In genomic region chr1:231487019-231487418, GRCh38 we compare ENCODE assay signal across 18 cellular contexts. TPM values are rescaled to one million over a fixed set of nuclear protein-coding genes. Genes with fewer than 3 reads are reported as not detected.
DNase-seq lines count a peak whose midpoint lies in the region; ATAC-seq, FAIRE-seq and TF ChIP-seq lines count a peak whose summit lies in the region.
"Had no signal": no experiment of that assay in that cellular context is flagged by ENCODE, and none has a peak within 500 bp of the region (broad histone marks: within the 10 kb centered on the region; RNA-seq: fewer than 3 reads in every experiment).

No MANE protein-coding gene starts in this region.

- TF ChIP-seq POLR2A in IMR-90 (IDR thresholded peaks at IDR 0.05; ENCODE audit: low read depth, low read length) (no peak), GM12878 (IDR thresholded peaks at IDR 0.05; ENCODE audit: low read depth, low read length) (no peak)

- no peak for FAIRE-seq in GM12878 (lab: Jason Lieb, UNC)
- FAIRE-seq: endometrium had no signal

- TF ChIP-seq RAD21 in IMR-90 (IDR thresholded peaks at IDR 0.05; ENCODE audit: low read length), result no peak
- TF ChIP-seq RAD21 in GM12878 (IDR thresholded peaks at IDR 0.05; ENCODE audit: insufficient read depth, low read depth, low read length), result no peak

- intact Hi-C loops in IMR-90 (cut with micrococcal nuclease), result loop anchor here (10.0 kb wide), 1 partner anchor 52 kb away; no protein-coding TSS in a partner anchor
- intact Hi-C loops in GM12878 (cut with micrococcal nuclease; ENCODE audit: unreplicated experiment), result no loop called here

- no peak overlapping the region for H4K8ac ChIP-seq in IMR-90 (ENCODE audit: low read depth in 2 of 2, low read length in 2 of 2)

- no peak overlapping the region for H2BK120ac ChIP-seq in IMR-90 (ENCODE audit: low read depth, low read length)

- no peak overlapping the region for H3K27ac ChIP-seq in IMR-90 (ENCODE audit: insufficient read depth, low read length)
- no peak overlapping the region for H3K27ac ChIP-seq in GM12878 (ENCODE audit: control insufficient read depth, insufficient read depth)
- H3K27ac ChIP-seq in hepatocyte, result peak overlapping the region; percentile 48
- H3K27ac ChIP-seq: BLaER1 treated with 17β-estradiol and CSF1 and Interleukin-3, amounts not matched to agents 10 nM and 100 nM had no signal

- H3K9ac ChIP-seq in IMR-90 (ENCODE audit: low read depth, low read length) (no peak overlapping the region), GM12878 (ENCODE audit: control insufficient read depth, insufficient read depth, low read length) (no peak overlapping the region)
- H3K9ac ChIP-seq: BLaER1 treated with 17β-estradiol and CSF1 and Interleukin-3, amounts not matched to agents 10 nM and 100 nM had no signal

- no peak overlapping the region for H4K5ac ChIP-seq in IMR-90 (ENCODE audit: low read depth, low read length)

- RAD21 ChIA-PET in GM12878 (lab: Charles Lee; ENCODE audit: unreplicated experiment), result no interaction called here

- ATAC-seq in IMR-90 (ENCODE audit: low read depth), result peak; percentile 83
- peak; percentile 78 for ATAC-seq in GM12878
- ATAC-seq in GM18870 (IDR thresholded peaks at IDR 0.05; ENCODE audit: unreplicated experiment), result no peak
- ATAC-seq in HG03095 (IDR thresholded peaks at IDR 0.05; ENCODE audit: unreplicated experiment), result no peak
- no peak for ATAC-seq in GM19452 (IDR thresholded peaks at IDR 0.05; ENCODE audit: unreplicated experiment)
- ATAC-seq: activated naive CD4-positive, alpha-beta T cell treated with anti-CD3 and anti-CD28 coated beads, Interleukin-2, amount 50 U/mL, for 72 hours; left cardiac atrium had no signal

- WGBS in IMR-90 (ENCODE audit: extremely low coverage in 2 of 2, insufficient read length in 1 of 2), 2 experiments, result no CpG with 5 or more reads among the region's 1 CpG
- 4% methylated on average over 1 of the region's 1 CpG for WGBS in GM12878 (ENCODE audit: insufficient coverage, insufficient replicate concordance, low lambda C conversion rate, missing lambda C conversion rate)
- 65% methylated on average over 1 of the region's 1 CpG for WGBS in hepatocyte (ENCODE audit: low lambda C conversion rate, missing lambda C conversion rate)

- POLR2A ChIA-PET in IMR-90 (lab: Charles Lee; ENCODE audit: unreplicated experiment), result no interaction called here
- POLR2A ChIA-PET in GM12878 (lab: Charles Lee), result interaction anchor here (0.6 kb wide), 1 partner anchor 105 kb away, joined by 3 read pairs; no protein-coding TSS in a partner anchor
- POLR2A ChIA-PET in GM10248 (lab: Yijun Ruan, JAX), result no interaction called here

- no peak overlapping the region for H2AFZ ChIP-seq in IMR-90 (replicated peaks; ENCODE audit: low read length, poor library complexity)
- no peak overlapping the region for H2AFZ ChIP-seq in GM12878 (ENCODE audit: control insufficient read depth, low read depth, low read length)
- no peak overlapping the region for H2AFZ ChIP-seq in hepatocyte

- no peak overlapping the region for H3K14ac ChIP-seq in IMR-90 (replicated peaks; ENCODE audit: low read depth, low read length)

- CTCF ChIA-PET in IMR-90 (lab: Yijun Ruan, JAX) (interaction anchor here (0.7 kb wide), 1 partner anchor 71 kb away, joined by 3 read pairs; no protein-coding TSS in a partner anchor), GM12878 (lab: Yijun Ruan, JAX) (interaction anchor here (0.6 to 1.1 kb wide), 2 partner anchors 22 to 47 kb away, joined by 3 to 5 read pairs; no protein-coding TSS in a partner anchor), GM10248 (lab: Yijun Ruan, JAX) (no interaction called here)

- TF ChIP-seq EP300 in GM12878 (IDR thresholded peaks at IDR 0.05; ENCODE audit: borderline replicate concordance in 1 of 2, control insufficient read depth in 1 of 2, low read depth in 2 of 2, low read length in 2 of 2), result no peak

- no peaks in the 10 kb centered on the region for H3K9me2 ChIP-seq in hepatocyte (replicated peaks; ENCODE audit: insufficient read depth)

- H2BK15ac ChIP-seq in IMR-90 (ENCODE audit: low read depth, low read length), result no peak overlapping the region

- H3K56ac ChIP-seq in IMR-90 (ENCODE audit: extremely low read depth, insufficient read depth, low read length), result no peak overlapping the region

- no TSS peak for BruUV-seq in IMR-90 (replicated peaks; lab: Mats Ljungman, UMichigan)
- BruUV-seq in GM12878 (replicated peaks; lab: Mats Ljungman, UMichigan), result no TSS peak

- H3K4me3 ChIP-seq in IMR-90 (ENCODE audit: insufficient read depth, low read depth, low read length) (no peak overlapping the region), GM12878 (no peak overlapping the region), hepatocyte (no peak overlapping the region)
- H3K4me3 ChIP-seq: BLaER1 treated with 17β-estradiol and CSF1 and Interleukin-3, amounts not matched to agents 10 nM and 100 nM had no signal

- H2AK5ac ChIP-seq in IMR-90 (ENCODE audit: low read depth, low read length), result no peak overlapping the region

- H3K4me1 ChIP-seq in IMR-90 (ENCODE audit: control insufficient read depth, insufficient read depth, low read length), result peaks cover 2% of the 10 kb centered on the region; the same call in 1 of the 2 replicates
- no peaks in the 10 kb centered on the region for H3K4me1 ChIP-seq in GM12878 (ENCODE audit: control insufficient read depth, insufficient read depth, low read length)
- H3K4me1 ChIP-seq in hepatocyte (ENCODE audit: insufficient read depth), result no peaks in the 10 kb centered on the region
- H3K4me1 ChIP-seq: BLaER1 treated with 17β-estradiol and CSF1 and Interleukin-3, amounts not matched to agents 10 nM and 100 nM had no signal

- in situ Hi-C loops in IMR-90 (cut with MboI; ENCODE audit: low sequenced_read_pairs) (no loop called here), GM12878 (cut with MboI) (no loop called here)

- SMC1A ChIA-PET in GM12878 (lab: Charles Lee; ENCODE audit: uncharacterized antibody, unreplicated experiment), result interaction anchor here (1.2 kb wide), 1 partner anchor 67 kb away, joined by 4 read pairs; no protein-coding TSS in a partner anchor

- no peaks in the 10 kb centered on the region for H3K79me2 ChIP-seq in GM12878 (ENCODE audit: control insufficient read depth, insufficient read depth, low read length)
- no peaks in the 10 kb centered on the region for H3K79me2 ChIP-seq in hepatocyte

- no peaks in the 10 kb centered on the region for H3K36me3 ChIP-seq in IMR-90 (ENCODE audit: control insufficient read depth, insufficient read depth, low read length)
- no peaks in the 10 kb centered on the region for H3K36me3 ChIP-seq in GM12878 (ENCODE audit: control insufficient read depth in 2 of 2, insufficient read depth in 2 of 2, low read length in 1 of 2)
- no peaks in the 10 kb centered on the region for H3K36me3 ChIP-seq in hepatocyte (replicated peaks; ENCODE audit: insufficient read depth, low read depth)
- H3K36me3 ChIP-seq: BLaER1 treated with 17β-estradiol and CSF1 and Interleukin-3, amounts not matched to agents 10 nM and 100 nM had no signal

- no peak overlapping the region for H3K18ac ChIP-seq in IMR-90 (ENCODE audit: low read depth, low read length)

- DNase-seq in DMS 273 treated with DMSO at 0.1 percent for 48 hours (lab: John Stamatoyannopoulos, UW) (peak; percentile 21), IMR-90 (peak; percentile 81), GM12878 (ENCODE audit: low read depth, low spot score) (no peak), hepatocyte (ENCODE audit: low spot score) (peak; percentile 40), GM10248 (ENCODE audit: extremely low spot score) (no peak)
- DNase-seq: activated CD4-positive, alpha-beta T cell treated with anti-CD3 and anti-CD28 coated beads for 1 hour; activated CD8-positive, alpha-beta memory T cell treated with anti-CD3 and anti-CD28 coated beads, Interleukin-2, amount 50 U/mL, for 4 hours; GDM1; KBM-7; left cardiac atrium; NCI-H1694 treated with DMSO at 0.1 percent for 48 hours; NCI-H526 had no signal

- H3K4me2 ChIP-seq in IMR-90 (ENCODE audit: low read depth, low read length), result no peak overlapping the region
- no peak overlapping the region for H3K4me2 ChIP-seq in GM12878 (ENCODE audit: control insufficient read depth, insufficient read depth)
- H3K4me2 ChIP-seq in hepatocyte, result no peak overlapping the region
- H3K4me2 ChIP-seq: BLaER1 treated with 17β-estradiol and CSF1 and Interleukin-3, amounts not matched to agents 10 nM and 100 nM had no signal

- TF ChIP-seq CTCF in IMR-90 (conservative IDR thresholded peaks at IDR 0.05; ENCODE audit: low read depth, low read length) (no peak), GM12878 (IDR thresholded peaks at IDR 0.05 in 2 of 3, conservative IDR thresholded peaks at IDR 0.05 in 1 of 3; ENCODE audit: control insufficient read depth in 2 of 3, extremely low read depth in 1 of 3, insufficient read depth in 1 of 3, low read depth in 3 of 3, low read length in 3 of 3) (no peak), hepatocyte (IDR thresholded peaks at IDR 0.05; ENCODE audit: poor library complexity) (no peak), GM10248 (IDR thresholded peaks at IDR 0.05; ENCODE audit: control extremely low read depth, extremely low read depth, low read depth, missing control alignments) (no peak)

- H4K20me1 ChIP-seq in IMR-90 (ENCODE audit: insufficient read depth, low read length) (no peaks in the 10 kb centered on the region), GM12878 (ENCODE audit: control insufficient read depth, insufficient read depth) (no peaks in the 10 kb centered on the region), hepatocyte (ENCODE audit: insufficient read depth, poor library complexity, severe bottlenecking) (no peaks in the 10 kb centered on the region)
- H4K20me1 ChIP-seq: BLaER1 treated with 17β-estradiol and CSF1 and Interleukin-3, amounts not matched to agents 10 nM and 100 nM had no signal

- dilution Hi-C loops in IMR-90 (cut with HindIII; ENCODE audit: low sequenced_read_pairs, unreplicated experiment), result no loop called here

- H4K91ac ChIP-seq in IMR-90 (ENCODE audit: insufficient read depth, low read depth, low read length), result no peak overlapping the region

- H3K23ac ChIP-seq in IMR-90 (ENCODE audit: low read depth, low read length), result no peak overlapping the region

- H3K9me1 ChIP-seq in IMR-90 (ENCODE audit: insufficient read depth, low read length), result peaks cover 3% of the 10 kb centered on the region; the same call in 1 of the 2 replicates

- H3K9me3 ChIP-seq in IMR-90 (ENCODE audit: control insufficient read depth, insufficient read depth, low read length) (no peaks in the 10 kb centered on the region), GM12878 (replicated peaks; ENCODE audit: control insufficient read depth, insufficient read depth, low read length) (no peaks in the 10 kb centered on the region), hepatocyte (ENCODE audit: low read depth) (no peaks in the 10 kb centered on the region)
- H3K9me3 ChIP-seq: BLaER1 treated with 17β-estradiol and CSF1 and Interleukin-3, amounts not matched to agents 10 nM and 100 nM had no signal

- no peak overlapping the region for H3K4ac ChIP-seq in IMR-90 (ENCODE audit: low read depth, low read length)

- H3K79me1 ChIP-seq in IMR-90 (ENCODE audit: low read depth in 1 of 2, low read length in 2 of 2), result no peaks in the 10 kb centered on the region

- no peak overlapping the region for H2BK5ac ChIP-seq in IMR-90 (ENCODE audit: low read depth, low read length, poor library complexity, severe bottlenecking)

- H2BK20ac ChIP-seq in IMR-90 (ENCODE audit: low read depth, low read length), result no peak overlapping the region

- H3K27me3 ChIP-seq in IMR-90 (ENCODE audit: control insufficient read depth, insufficient read depth, low read length) (no peaks in the 10 kb centered on the region), GM12878 (replicated peaks in 1 of 2; ENCODE audit: control insufficient read depth in 2 of 2, insufficient read depth in 2 of 2, low read length in 1 of 2) (no peaks in the 10 kb centered on the region), hepatocyte (no peaks in the 10 kb centered on the region)
- H3K27me3 ChIP-seq: BLaER1 treated with 17β-estradiol and CSF1 and Interleukin-3, amounts not matched to agents 10 nM and 100 nM had no signal

- H2AK9ac ChIP-seq in IMR-90 (replicated peaks; ENCODE audit: low read depth, low read length, poor library complexity), result no peak overlapping the region

RNA-seq across cellular contexts. Expression of gene TSNAX, which starts 41.5 kb away (rescaled TPM):
- 60.6 and 61.4 TPM in 2 replicates for total RNA-seq in IMR-90 (2012; rRNA removed)
- polyA plus RNA-seq in IMR-90 (2012; rRNA removed), result 14.7 and 19.6 TPM in 2 replicates
- polyA plus RNA-seq in IMR-90 (2012; cell fraction: cytosol; rRNA removed), result 2.8 and 6.8 TPM in 2 replicates
- 3.2 and 16.4 TPM in 2 replicates for polyA plus RNA-seq in IMR-90 (2012; cell fraction: nucleus; rRNA removed; ENCODE audit: low replicate concordance)
- 73.1 and 76.7 TPM in 2 replicates for total RNA-seq in GM12878 (2013; cell fraction: nucleolus; rRNA removed)
- total RNA-seq in GM12878 (2014; rRNA removed), result 25.4 and 29.3 TPM in 2 replicates
- total RNA-seq in GM12878 (2014; rRNA removed; fragmentation: Illumina TruSeq; extraction: Trizol), result 46.4 and 47.0 TPM in 2 replicates
- 26.5 and 30.3 TPM in 2 replicates for total RNA-seq in GM12878 (2021)
- 12.0 TPM for polyA plus RNA-seq in GM12878 (2011; ENCODE audit: low read depth)
- 27.8 and 43.7 TPM in 2 replicates for polyA plus RNA-seq in GM12878 (2011; rRNA removed)
- 9.5 and 12.0 TPM in 2 replicates for polyA plus RNA-seq in GM12878 (2011; cell fraction: cytosol; rRNA removed)
- 6.3 and 10.2 TPM in 2 replicates for polyA plus RNA-seq in GM12878 (2011; cell fraction: nucleus; rRNA removed)
- 20.5 and 22.8 TPM in 2 replicates for polyA plus RNA-seq in GM12878 (2012)
- 36.2 and 44.6 TPM in 2 replicates for polyA plus RNA-seq in GM12878 (2014; fragmentation: Illumina TruSeq; extraction: Trizol)
- polyA plus RNA-seq in GM12878 (2014; fragmentation: Nextera tagmentation; extraction: Ambion mirVana), result 10 to 100 TPM; 35.0 to 42.4 TPM
- 21.6 and 24.8 TPM in 2 replicates for polyA plus RNA-seq in GM12878 (2014; rRNA removed)
- polyA plus RNA-seq in GM12878 (2016; fragmentation: Nextera tagmentation; extraction: Ambion mirVana), result 10 to 100 TPM; 47.0 to 49.7 TPM
- polyA minus RNA-seq in GM12878 (2011; rRNA and poly(A)+ RNA removed), result 43.8 and 47.3 TPM in 2 replicates
- polyA minus RNA-seq in GM12878 (2011; cell fraction: cytosol; rRNA and poly(A)+ RNA removed), result 8.0 and 9.4 TPM in 2 replicates
- 11.4 and 13.8 TPM in 2 replicates for polyA minus RNA-seq in GM12878 (2011; cell fraction: nucleus; rRNA and poly(A)+ RNA removed)
- total RNA-seq in hepatocyte, result 32.3 and 42.2 TPM in 2 replicates
- polyA plus RNA-seq in hepatocyte, result 26.8 and 32.5 TPM in 2 replicates

Comparison
In these comparisons a context has a peak if more than half of its experiments do, and no peak if none do; other contexts are left out.
1. DNase-seq: peak in DMS 273 treated with DMSO at 0.1 percent for 48 hours (single experiment), IMR-90 (single experiment) and hepatocyte (single experiment); none in GM12878 (single experiment) and GM10248 (single experiment).
2. ATAC-seq: peak in IMR-90 (single experiment) and GM12878 (single experiment); none in GM18870 (single experiment), HG03095 (single experiment) and GM19452 (single experiment).